ENCODE assay signal across 14 cellular contexts in genomic region chr11:10414181-10414580, GRCh38. TPM values are rescaled to one million over a fixed set of nuclear protein-coding genes. Genes with fewer than 3 reads are reported as not detected.
DNase-seq lines count a peak whose midpoint lies in the region; ATAC-seq and TF ChIP-seq lines count a peak whose summit lies in the region.
"Had no signal": no experiment of that assay in that cellular context is flagged by ENCODE, and none has a peak within 500 bp of the region (broad histone marks: within the 10 kb centered on the region; RNA-seq: fewer than 3 reads in every experiment).

No MANE protein-coding gene starts in this region.

- no peaks in the 10 kb centered on the region for H3K27me3 Mint-ChIP-seq in activated T-helper 17 cell treated with anti-CD3 and anti-CD28 coated beads, Interleukin-2, amount 50 U/mL, for 72 hours

- H3K36me3 ChIP-seq in lower lobe of right lung: no peaks in the 10 kb centered on the region
- no peaks in the 10 kb centered on the region for H3K36me3 ChIP-seq in suprapubic skin
- no peaks in the 10 kb centered on the region for H3K36me3 ChIP-seq in mammary epithelial cell (ENCODE audit: insufficient read depth, low read length)
- H3K36me3 ChIP-seq: tibial artery had no signal

- H3K4me3 ChIP-seq in lower lobe of right lung (no peak overlapping the region), suprapubic skin (no peak overlapping the region), mammary epithelial cell (replicated peaks in 1 of 3; ENCODE audit: insufficient read depth in 1 of 3, low read depth in 2 of 3, low read length in 3 of 3) (no peak overlapping the region)
- H3K4me3 ChIP-seq: tibial artery had no signal

- TF ChIP-seq EP300 in suprapubic skin (IDR thresholded peaks at IDR 0.05): no peak

- no peak overlapping the region for H2AFZ ChIP-seq in mammary epithelial cell (ENCODE audit: low read depth, low read length)

- intact Hi-C loops in lower lobe of right lung (cut with DNase I): no loop called here
- intact Hi-C loops in mammary epithelial cell (cut with micrococcal nuclease): no loop called here

- peak overlapping the region; percentile 43 for H3K4me3 Mint-ChIP-seq in activated T-helper 17 cell treated with anti-CD3 and anti-CD28 coated beads, Interleukin-2, amount 50 U/mL, for 72 hours

- TF ChIP-seq CTCF in lower lobe of right lung (IDR thresholded peaks at IDR 0.05) (no peak), suprapubic skin (IDR thresholded peaks at IDR 0.05) (no peak), mammary epithelial cell (conservative IDR thresholded peaks at IDR 0.05 in 1 of 2, IDR thresholded peaks at IDR 0.05 in 1 of 2; ENCODE audit: extremely low read depth in 1 of 2, insufficient read depth in 1 of 2, low read depth in 1 of 2, low read length in 2 of 2) (no peak)

- no peak overlapping the region for H3K27ac ChIP-seq in lower lobe of right lung
- H3K27ac ChIP-seq in suprapubic skin: peak overlapping the region; percentile 32
- H3K27ac ChIP-seq in mammary epithelial cell (ENCODE audit: insufficient read depth, low read depth, low read length): no peak overlapping the region
- H3K27ac ChIP-seq: tibial artery had no signal

- CTCF ChIA-PET in mammary epithelial cell (lab: Charles Lee; ENCODE audit: low non-redundant PET): interaction anchor here (0.6 to 1.5 kb wide), 3 partner anchors 12 to 317 kb away, joined by 3 to 8 read pairs (median 5); no protein-coding TSS in a partner anchor

- no peaks in the 10 kb centered on the region for H3K9me3 ChIP-seq in lower lobe of right lung
- no peaks in the 10 kb centered on the region for H3K9me3 ChIP-seq in suprapubic skin
- H3K9me3 ChIP-seq in mammary epithelial cell (replicated peaks; ENCODE audit: insufficient read depth, low read length): no peaks in the 10 kb centered on the region
- H3K9me3 ChIP-seq: SK-N-SH, tibial artery had no signal

- dilution Hi-C loops in mammary epithelial cell (cut with HindIII; ENCODE audit: low sequenced_read_pairs): no loop called here

- H3K27ac Mint-ChIP-seq in activated T-helper 17 cell treated with anti-CD3 and anti-CD28 coated beads, Interleukin-2, amount 50 U/mL, for 72 hours: peak overlapping the region; percentile 59

- peaks cover 18% of the 10 kb centered on the region for H3K4me1 Mint-ChIP-seq in activated T-helper 17 cell treated with anti-CD3 and anti-CD28 coated beads, Interleukin-2, amount 50 U/mL, for 72 hours

- BruUV-seq in mammary epithelial cell (replicated peaks; lab: Mats Ljungman, UMichigan): no TSS peak

- H3K36me3 Mint-ChIP-seq in activated T-helper 17 cell treated with anti-CD3 and anti-CD28 coated beads, Interleukin-2, amount 50 U/mL, for 72 hours (ENCODE audit: low read depth): no peaks in the 10 kb centered on the region

- H4K20me1 ChIP-seq in mammary epithelial cell (ENCODE audit: insufficient read depth, low read length): no peaks in the 10 kb centered on the region

- H3K4me1 ChIP-seq in lower lobe of right lung (peaks cover 22% of the 10 kb centered on the region), suprapubic skin (peaks cover 35% of the 10 kb centered on the region), mammary epithelial cell (ENCODE audit: insufficient read depth, low read length) (peaks cover 12% of the 10 kb centered on the region)

- no peak overlapping the region for H3K9ac ChIP-seq in mammary epithelial cell (ENCODE audit: insufficient read depth, low read length)
- H3K9ac ChIP-seq: SK-N-SH had no signal

- no peak for ATAC-seq in activated T-helper 17 cell treated with anti-CD3 and anti-CD28 coated beads, Interleukin-2, amount 50 U/mL, for 72 hours (replicated peaks)
- ATAC-seq in lower lobe of right lung: peak; percentile 17 to 36
- no peak for ATAC-seq in HG03378 (IDR thresholded peaks at IDR 0.05; ENCODE audit: unreplicated experiment)

- no peaks in the 10 kb centered on the region for H3K9me3 Mint-ChIP-seq in activated T-helper 17 cell treated with anti-CD3 and anti-CD28 coated beads, Interleukin-2, amount 50 U/mL, for 72 hours

- no peaks in the 10 kb centered on the region for H3K27me3 ChIP-seq in lower lobe of right lung (ENCODE audit: low read depth)
- no peaks in the 10 kb centered on the region for H3K27me3 ChIP-seq in suprapubic skin
- no peaks in the 10 kb centered on the region for H3K27me3 ChIP-seq in mammary epithelial cell (ENCODE audit: insufficient read depth, low read length)
- H3K27me3 ChIP-seq: tibial artery had no signal

- H3K4me2 ChIP-seq in mammary epithelial cell (ENCODE audit: insufficient read depth, low read depth, low read length): no peak overlapping the region
- H3K4me2 ChIP-seq: SK-N-SH had no signal

- 63% methylated on average over 8 of the region's 8 CpGs for WGBS in suprapubic skin
- 94% methylated on average over 5 of the region's 8 CpGs for WGBS in mammary epithelial cell (ENCODE audit: low coverage, missing lambda C conversion rate)

- peak; percentile 38 for DNase-seq in activated CD8-positive, alpha-beta memory T cell treated with anti-CD3 and anti-CD28 coated beads for 24 hours
- no peak for DNase-seq in activated CD8-positive, alpha-beta memory T cell treated with anti-CD3 and anti-CD28 coated beads, Interleukin-2, amount 50 U/mL, for 4 hours
- DNase-seq in lower lobe of right lung (no peak), suprapubic skin (ENCODE audit: low spot score in 2 of 2) (no peak), SIG-M5 treated with dmso at 0.1 percent for 504 hours (lab: John Stamatoyannopoulos, UW; ENCODE audit: unreplicated experiment) (no peak), mammary epithelial cell (no peak)
- DNase-seq: activated CD4-positive, CD25-positive, alpha-beta regulatory T cell; DMS153; HCEC 1CT; Karpas-422; SK-N-SH had no signal

- TF ChIP-seq POLR2A in suprapubic skin (IDR thresholded peaks at IDR 0.05): no peak

- no peaks in the 10 kb centered on the region for H3K79me2 ChIP-seq in mammary epithelial cell (ENCODE audit: insufficient read depth, low read length)

- in situ Hi-C loops in mammary epithelial cell (cut with MboI; ENCODE audit: low sequenced_read_pairs in 2 of 2): no loop called here

RNA-seq across cellular contexts. Expression of gene AMPD3, which starts 40.9 kb away (rescaled TPM):
- 100 to 1,000 TPM in 1 of 2 donors, 10 to 100 TPM in 1; 30.6 to 179 TPM for total RNA-seq in activated T-helper 17 cell treated with anti-CD3 and anti-CD28 coated beads, Interleukin-2, amount 50 U/mL, for 72 hours
- total RNA-seq in lower lobe of right lung: 9.8 TPM
- total RNA-seq in suprapubic skin: 10 to 100 TPM; 23.5 to 51.7 (median 27.4) TPM
- 1 to 10 TPM; 6.7 to 8.2 TPM for total RNA-seq in mammary epithelial cell
- polyA plus RNA-seq in mammary epithelial cell: 5.3 TPM
- 37.1 TPM for polyA minus RNA-seq in mammary epithelial cell

Comparison
In these comparisons a context has a peak if more than half of its experiments do, and no peak if none do; other contexts are left out.
1. ATAC-seq: peak in lower lobe of right lung (2 of 2); none in activated T-helper 17 cell treated with anti-CD3 and anti-CD28 coated beads, Interleukin-2, amount 50 U/mL, for 72 hours (single experiment) and HG03378 (single experiment).